In genomic region chr11:66115638-66116410, GRCh38 we compare ENCODE assay signal across 1 cellular context.
TF ChIP-seq lines count a peak whose summit lies in the region.

No MANE protein-coding gene starts in this region.

TF ChIP-seq in GM12878, 131 proteins besides CTCF, POLR2A, EP300 and RAD21 (continued from another document and continues in another):
- TF ChIP-seq ZNF687 (IDR thresholded peaks at IDR 0.05) (peak; percentile 22; the same call in 1 of the 2 replicates), ZBTB4 (CRISPR knock-in tag; IDR thresholded peaks at IDR 0.05) (no peak), PAX8 (IDR thresholded peaks at IDR 0.05) (no peak), YBX1 (IDR thresholded peaks at IDR 0.05) (no peak), ZSCAN29 (IDR thresholded peaks at IDR 0.05) (no peak), FOS (IDR thresholded peaks at IDR 0.05; ENCODE audit: borderline replicate concordance, extremely low read depth, insufficient read length) (no peak), WRNIP1 (IDR thresholded peaks at IDR 0.05; ENCODE audit: borderline replicate concordance, low read depth, low read length) (0 out of 2 replicates have a peak, but pooled peaks have one; percentile 56), EGR1 (IDR thresholded peaks at IDR 0.05; ENCODE audit: borderline replicate concordance in 1 of 2, low read depth in 2 of 2, low read length in 2 of 2) (no peak), MEF2B (IDR thresholded peaks at IDR 0.05; ENCODE audit: partially characterized antibody, poor library complexity, severe bottlenecking) (no peak), JUNB (IDR thresholded peaks at IDR 0.05) (peak; percentile 56), RB1 (IDR thresholded peaks at IDR 0.05; ENCODE audit: borderline replicate concordance) (no peak), CHD1 (IDR thresholded peaks at IDR 0.05; ENCODE audit: low read depth, low read length) (no peak), ZNF217 (IDR thresholded peaks at IDR 0.05) (no peak), HDAC6 (IDR thresholded peaks at IDR 0.05; ENCODE audit: unreplicated experiment) (no peak), E4F1 (IDR thresholded peaks at IDR 0.05; ENCODE audit: borderline replicate concordance, partially characterized antibody) (no peak), LARP7 (IDR thresholded peaks at IDR 0.05) (no peak), JUND (IDR thresholded peaks at IDR 0.05; ENCODE audit: low read depth, low read length) (no peak), NFIC (IDR thresholded peaks at IDR 0.05; ENCODE audit: low read depth, low read length) (no peak; the same call in 1 of the 2 replicates), ATF7 (IDR thresholded peaks at IDR 0.05; ENCODE audit: low read depth) (peak; percentile 51; the same call in 1 of the 2 replicates), MAX (IDR thresholded peaks at IDR 0.05; ENCODE audit: low read depth, low read length) (0 out of 2 replicates have a peak, but pooled peaks have one; percentile 27), NR2C2 (IDR thresholded peaks at IDR 0.05; ENCODE audit: borderline replicate concordance, control insufficient read depth, insufficient read length, low read depth) (no peak), ASH2L (IDR thresholded peaks at IDR 0.05; ENCODE audit: borderline replicate concordance, low read depth) (no peak), YY1 (IDR thresholded peaks at IDR 0.05; ENCODE audit: low read depth, low read length) (no peak), POLR2AphosphoS2 (IDR thresholded peaks at IDR 0.05; ENCODE audit: low read depth, low read length) (no peak), IRF4 (IDR thresholded peaks at IDR 0.05; ENCODE audit: low read depth, low read length) (peak; percentile 78), GABPA (IDR thresholded peaks at IDR 0.05; ENCODE audit: low read depth) (no peak), PAX5 (IDR thresholded peaks at IDR 0.05; ENCODE audit: borderline replicate concordance, low read depth, low read length) (peak; percentile 28; the same call in 1 of the 2 replicates), SMAD1 (IDR thresholded peaks at IDR 0.05; ENCODE audit: low read depth, partially characterized antibody) (no peak), RBBP5 (conservative IDR thresholded peaks at IDR 0.05) (no peak), TCF7 (IDR thresholded peaks at IDR 0.05; ENCODE audit: borderline replicate concordance) (no peak), CEBPB (IDR thresholded peaks at IDR 0.05; ENCODE audit: borderline replicate concordance in 1 of 2, low read depth in 2 of 2, low read length in 2 of 2) (no peak), MTA2 (IDR thresholded peaks at IDR 0.05; ENCODE audit: low read depth) (peak; percentile 63; the same call in 1 of the 2 replicates), ZNF384 (IDR thresholded peaks at IDR 0.05; ENCODE audit: borderline replicate concordance, low read depth, low read length) (no peak), TCF12 (IDR thresholded peaks at IDR 0.05; ENCODE audit: low read depth, low read length) (no peak), MTA3 (IDR thresholded peaks at IDR 0.05; ENCODE audit: borderline replicate concordance, low read length) (no peak), MYC (IDR thresholded peaks at IDR 0.05; ENCODE audit: insufficient read depth, insufficient read length, insufficient replicate concordance, low read length, severe bottlenecking) (no peak), FOXM1 (IDR thresholded peaks at IDR 0.05; ENCODE audit: low read depth, low read length) (0 out of 2 replicates have a peak, but pooled peaks have one; percentile 42), TBL1XR1 (IDR thresholded peaks at IDR 0.05; ENCODE audit: low read depth, low read length) (peak; percentile 71; the same call in 1 of the 2 replicates), RAD51 (IDR thresholded peaks at IDR 0.05) (no peak), ZNF622 (IDR thresholded peaks at IDR 0.05) (no peak), TARDBP (IDR thresholded peaks at IDR 0.05; ENCODE audit: borderline replicate concordance) (no peak), REST (IDR thresholded peaks at IDR 0.05; ENCODE audit: low read depth, low read length) (no peak), BCL11A (IDR thresholded peaks at IDR 0.05; ENCODE audit: low read depth, low read length) (0 out of 2 replicates have a peak, but pooled peaks have one; percentile 7), SREBF1 (IDR thresholded peaks at IDR 0.05; ENCODE audit: low read length) (no peak), NR2F1 (conservative IDR thresholded peaks at IDR 0.05) (peak; percentile 81), BHLHE40 (IDR thresholded peaks at IDR 0.05; ENCODE audit: borderline replicate concordance in 1 of 2, low read depth in 2 of 2, low read length in 1 of 2) (peak; percentile 12 to 34; a peak in 2 of 4 replicates), CUX1 (IDR thresholded peaks at IDR 0.05; ENCODE audit: insufficient replicate concordance, low read depth, low read length) (no peak), SP1 (IDR thresholded peaks at IDR 0.05; ENCODE audit: low read depth, low read length) (no peak), CBX3 (IDR thresholded peaks at IDR 0.05; ENCODE audit: borderline replicate concordance, low read depth) (no peak), IKZF2 (IDR thresholded peaks at IDR 0.05) (peak; percentile 79 to 89)
